Comparison of ENCODE assay signal across 13 cellular contexts in the genomic region with DNA sequence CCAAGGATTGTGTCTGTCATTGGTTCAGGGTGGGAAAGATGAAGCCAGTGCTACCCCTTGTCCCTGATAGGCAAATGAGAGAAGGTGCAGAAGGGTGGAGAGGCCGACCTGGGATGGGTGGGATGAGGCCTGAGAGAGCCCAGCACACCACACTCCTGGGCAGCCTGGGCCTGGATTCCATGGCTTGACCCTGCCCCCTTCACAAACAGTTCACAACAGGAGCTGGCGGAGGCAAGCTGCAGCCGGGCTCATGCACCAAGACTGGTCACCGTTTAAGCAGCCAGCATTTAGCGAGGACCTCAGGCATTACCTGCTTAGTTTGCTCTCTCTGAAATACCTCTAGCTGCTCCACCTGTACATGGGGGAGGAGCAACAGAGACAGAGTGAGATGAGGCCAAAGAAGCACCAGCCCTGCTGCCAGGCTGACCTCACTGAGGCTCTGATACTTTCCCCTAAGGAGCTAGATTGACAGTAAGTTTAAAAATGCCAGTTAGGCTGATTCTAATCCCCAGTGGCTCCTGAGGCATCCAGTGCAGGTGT. TPM values are rescaled to one million over a fixed set of nuclear protein-coding genes. Genes with fewer than 3 reads are reported as not detected.
DNase-seq lines count a peak whose midpoint lies in the region; ATAC-seq, FAIRE-seq and TF ChIP-seq lines count a peak whose summit lies in the region.
"Had no signal": no experiment of that assay in that cellular context is flagged by ENCODE, and none has a peak within 500 bp of the region (broad histone marks: within the 10 kb centered on the region; RNA-seq: fewer than 3 reads in every experiment).

No MANE protein-coding gene starts in this region.

- no peaks in the 10 kb centered on the region for H3K27me3 ChIP-seq in CD8-positive, alpha-beta T cell (ENCODE audit: insufficient read depth, low read length)
- H3K27me3 ChIP-seq in layer of hippocampus (ENCODE audit: control insufficient read depth, insufficient read depth, low read length): no peaks in the 10 kb centered on the region
- H3K27me3 ChIP-seq in gastrocnemius medialis: no peaks in the 10 kb centered on the region
- H3K27me3 ChIP-seq: neutrophil had no signal

- H3K4me1 Mint-ChIP-seq in CD8-positive, alpha-beta T cell (ENCODE audit: low read depth): peaks cover 3% of the 10 kb centered on the region
- H3K4me1 Mint-ChIP-seq in activated T-helper 17 cell treated with anti-CD3 and anti-CD28 coated beads, Interleukin-2, amount 50 U/mL, for 72 hours: peaks cover 12% of the 10 kb centered on the region
- no peaks in the 10 kb centered on the region for H3K4me1 Mint-ChIP-seq in activated CD4-positive, alpha-beta memory T cell treated with anti-CD3 and anti-CD28 coated beads, Interleukin-2, amount 10 ng/mL, durations not matched to agents 7 days and 5 days

- H3K36me3 Mint-ChIP-seq in CD8-positive, alpha-beta T cell: peaks cover 97% of the 10 kb centered on the region
- H3K36me3 Mint-ChIP-seq in activated T-helper 17 cell treated with anti-CD3 and anti-CD28 coated beads, Interleukin-2, amount 50 U/mL, for 72 hours (ENCODE audit: low read depth): peaks cover 100% of the 10 kb centered on the region
- H3K36me3 Mint-ChIP-seq in activated CD4-positive, alpha-beta memory T cell treated with anti-CD3 and anti-CD28 coated beads, Interleukin-2, amount 10 ng/mL, durations not matched to agents 7 days and 5 days (ENCODE audit: low read depth): peaks cover 77% of the 10 kb centered on the region

- no peak overlapping the region for H3K4me3 Mint-ChIP-seq in CD8-positive, alpha-beta T cell
- no peak overlapping the region for H3K4me3 Mint-ChIP-seq in activated T-helper 17 cell treated with anti-CD3 and anti-CD28 coated beads, Interleukin-2, amount 50 U/mL, for 72 hours
- H3K4me3 Mint-ChIP-seq in activated CD4-positive, alpha-beta memory T cell treated with anti-CD3 and anti-CD28 coated beads, Interleukin-2, amount 10 ng/mL, durations not matched to agents 7 days and 5 days: no peak overlapping the region
- H3K4me3 Mint-ChIP-seq: type B pancreatic cell had no signal

- H3K27me3 Mint-ChIP-seq in CD8-positive, alpha-beta T cell (ENCODE audit: low read depth): no peaks in the 10 kb centered on the region
- H3K27me3 Mint-ChIP-seq in activated T-helper 17 cell treated with anti-CD3 and anti-CD28 coated beads, Interleukin-2, amount 50 U/mL, for 72 hours: no peaks in the 10 kb centered on the region
- H3K27me3 Mint-ChIP-seq in activated CD4-positive, alpha-beta memory T cell treated with anti-CD3 and anti-CD28 coated beads, Interleukin-2, amount 10 ng/mL, durations not matched to agents 7 days and 5 days: no peaks in the 10 kb centered on the region
- H3K27me3 Mint-ChIP-seq: type B pancreatic cell had no signal

- intact Hi-C loops in CD8-positive, alpha-beta T cell (cut with DNase I, micrococcal nuclease): no loop called here
- intact Hi-C loops in gastrocnemius medialis (cut with DNase I; ENCODE audit: low total_unique reads): no loop called here

- ATAC-seq in CD8-positive, alpha-beta T cell: no peak
- ATAC-seq in activated T-helper 17 cell treated with anti-CD3 and anti-CD28 coated beads, Interleukin-2, amount 50 U/mL, for 72 hours (replicated peaks): no peak
- ATAC-seq in gastrocnemius medialis: no peak

- TF ChIP-seq CTCF in CD8-positive, alpha-beta T cell (IDR thresholded peaks at IDR 0.05): no peak
- TF ChIP-seq CTCF in gastrocnemius medialis (IDR thresholded peaks at IDR 0.05 in 4 of 5, conservative IDR thresholded peaks at IDR 0.05 in 1 of 5): no peak

- no peak overlapping the region for H3K27ac ChIP-seq in CD8-positive, alpha-beta T cell (ENCODE audit: low read depth, low read length)
- H3K27ac ChIP-seq in layer of hippocampus (ENCODE audit: low read depth, low read length): peak overlapping the region; percentile 56
- peak overlapping the region in 3 of 4 donors; percentile 9 to 66 (median 38) for H3K27ac ChIP-seq in gastrocnemius medialis
- H3K27ac ChIP-seq: neutrophil had no signal

- POLR2A ChIA-PET in CD8-positive, alpha-beta T cell (lab: Charles Lee): no interaction called here
- POLR2A ChIA-PET in activated CD4-positive, alpha-beta memory T cell treated with anti-CD3 and anti-CD28 coated beads, Interleukin-2, amount 10 ng/mL, durations not matched to agents 7 days and 5 days (lab: Charles Lee): interaction anchor here (2.0 kb wide), 1 partner anchor 12 kb away, joined by 6 read pairs; no protein-coding TSS in a partner anchor

- peak overlapping the region; percentile 49 for H3K27ac Mint-ChIP-seq in CD8-positive, alpha-beta T cell
- peak overlapping the region; percentile 30 for H3K27ac Mint-ChIP-seq in activated T-helper 17 cell treated with anti-CD3 and anti-CD28 coated beads, Interleukin-2, amount 50 U/mL, for 72 hours
- H3K27ac Mint-ChIP-seq in activated CD4-positive, alpha-beta memory T cell treated with anti-CD3 and anti-CD28 coated beads, Interleukin-2, amount 10 ng/mL, durations not matched to agents 7 days and 5 days: no peak overlapping the region
- H3K27ac Mint-ChIP-seq: type B pancreatic cell had no signal

- TF ChIP-seq POLR2A in gastrocnemius medialis (IDR thresholded peaks at IDR 0.05): no peak
- TF ChIP-seq POLR2A in H54 (IDR thresholded peaks at IDR 0.05; ENCODE audit: low read depth, low read length): no peak

- no peaks in the 10 kb centered on the region for H3K9me3 Mint-ChIP-seq in CD8-positive, alpha-beta T cell
- no peaks in the 10 kb centered on the region for H3K9me3 Mint-ChIP-seq in activated T-helper 17 cell treated with anti-CD3 and anti-CD28 coated beads, Interleukin-2, amount 50 U/mL, for 72 hours
- H3K9me3 Mint-ChIP-seq in activated CD4-positive, alpha-beta memory T cell treated with anti-CD3 and anti-CD28 coated beads, Interleukin-2, amount 10 ng/mL, durations not matched to agents 7 days and 5 days: no peaks in the 10 kb centered on the region
- H3K9me3 Mint-ChIP-seq: type B pancreatic cell had no signal

- H3K36me3 ChIP-seq in CD8-positive, alpha-beta T cell (ENCODE audit: insufficient read depth, low read length): peaks cover 98% of the 10 kb centered on the region
- H3K36me3 ChIP-seq in gastrocnemius medialis: peaks cover 0 to 89% of the 10 kb centered on the region in 2 donors

- in situ Hi-C loops in gastrocnemius medialis (cut with MboI; ENCODE audit: low sequenced_read_pairs in 4 of 4): no loop called here

- H3K4me1 ChIP-seq in CD8-positive, alpha-beta T cell (ENCODE audit: insufficient read depth, low read length): no peaks in the 10 kb centered on the region
- H3K4me1 ChIP-seq in gastrocnemius medialis: peaks cover 43 to 44% of the 10 kb centered on the region in 2 donors

- CTCF ChIA-PET in CD8-positive, alpha-beta T cell (lab: Charles Lee): interaction anchor here (1.1 to 22.2 kb wide), 4 partner anchors 10 to 84 kb away, joined by 3 to 436 read pairs (median 27); a partner anchor contains a TSS
- CTCF ChIA-PET in activated CD4-positive, alpha-beta memory T cell treated with anti-CD3 and anti-CD28 coated beads, Interleukin-2, amount 10 ng/mL, durations not matched to agents 7 days and 5 days (lab: Charles Lee): interaction anchor here (5.8 kb wide), 1 partner anchor 13 kb away, joined by 30 read pairs; no protein-coding TSS in a partner anchor

- DNase-seq in CD8-positive, alpha-beta T cell: no peak
- DNase-seq in gastrocnemius medialis (no peak), H54 (ENCODE audit: insufficient read length, low spot score) (no peak), SIG-M5 treated with dmso at 0.1 percent for 504 hours (lab: John Stamatoyannopoulos, UW; ENCODE audit: unreplicated experiment) (no peak), anterior cingulate cortex (lab: John Stamatoyannopoulos, UW) (no peak)
- no peak for DNase-seq in activated CD4-positive, alpha-beta memory T cell treated with anti-CD3 and anti-CD28 coated beads, Interleukin-2, amount 10 ng/mL, durations not matched to agents 7 days and 5 days
- DNase-seq: activated CD4-positive, alpha-beta T cell treated with anti-CD3 and anti-CD28 coated beads for 4 hours; MM.1S had no signal

- H3K4me3 ChIP-seq in CD8-positive, alpha-beta T cell (ENCODE audit: low read depth, low read length): no peak overlapping the region
- H3K4me3 ChIP-seq in gastrocnemius medialis: no peak overlapping the region

- no peak for FAIRE-seq in H54 (lab: Jason Lieb, UNC)
- FAIRE-seq: GM12892 had no signal

- no peaks in the 10 kb centered on the region for H3K9me3 ChIP-seq in CD8-positive, alpha-beta T cell (ENCODE audit: low read length)
- no peaks in the 10 kb centered on the region for H3K9me3 ChIP-seq in gastrocnemius medialis
- H3K9me3 ChIP-seq: neutrophil had no signal

RNA-seq across cellular contexts. Expression of a gene that starts 13.5 kb away (rescaled TPM):
- 10 to 100 TPM; 13.7 to 13.8 TPM for total RNA-seq in CD8-positive, alpha-beta T cell
- total RNA-seq in activated T-helper 17 cell treated with anti-CD3 and anti-CD28 coated beads, Interleukin-2, amount 50 U/mL, for 72 hours: 10 to 100 TPM; 18.4 to 21.9 TPM
- 1 to 10 TPM in 3 of 4 donors, under 1 TPM in 1; 0.91 to 3.0 (median 2.5) TPM for total RNA-seq in gastrocnemius medialis
- 10 to 100 TPM; 12.4 to 14.0 TPM for total RNA-seq in activated CD4-positive, alpha-beta memory T cell treated with anti-CD3 and anti-CD28 coated beads, Interleukin-2, amount 10 ng/mL, durations not matched to agents 7 days and 5 days
